Comparison of ENCODE assay signal across 8 cellular contexts in genomic region chr13:59906413-59907027, GRCh38.
A peak's percentile ranks its signal among the peaks of the same experiment; 100 is the strongest.
DNase-seq lines count a peak whose midpoint lies in the region; ATAC-seq and TF ChIP-seq lines count a peak whose summit lies in the region.

No MANE protein-coding gene starts in this region.

- no peak overlapping the region for H3K4me2 ChIP-seq in H9 (ENCODE audit: insufficient read depth, insufficient read length, low read length)

- TF ChIP-seq CTCF in AG09319 (IDR thresholded peaks at IDR 0.05; ENCODE audit: low read depth, low read length): peak; percentile 70
- TF ChIP-seq CTCF in H9 (conservative IDR thresholded peaks at IDR 0.05): peak; percentile 70
- peak; percentile 69 for TF ChIP-seq CTCF in RWPE2 (IDR thresholded peaks at IDR 0.05; ENCODE audit: poor library complexity, severe bottlenecking)
- TF ChIP-seq CTCF in gastroesophageal sphincter (IDR thresholded peaks at IDR 0.05): peak; percentile 10 to 65 (median 30)
- peak; percentile 46 for TF ChIP-seq CTCF in thoracic aorta (IDR thresholded peaks at IDR 0.05)

- H3K9ac ChIP-seq in H9 (ENCODE audit: extremely low read depth, insufficient read length, low read length): no peak overlapping the region

- H3K56ac ChIP-seq in H9 (ENCODE audit: insufficient read length, low read depth, low read length): no peak overlapping the region

- H2BK20ac ChIP-seq in H9 (ENCODE audit: low read depth, low read length, poor library complexity, severe bottlenecking): no peak overlapping the region

- peak overlapping the region in 1 of 3 experiments; percentile 75; a peak in 1 of 7 replicates for H3K27ac Mint-ChIP-seq in H9

- H2BK5ac ChIP-seq in H9 (ENCODE audit: insufficient read length, low read length): no peak overlapping the region

- TF ChIP-seq POLR2A in gastroesophageal sphincter (IDR thresholded peaks at IDR 0.05): no peak

- H3K36me3 ChIP-seq in RWPE2 (ENCODE audit: low read depth) (no peaks in the 10 kb centered on the region), gastroesophageal sphincter (no peaks in the 10 kb centered on the region), thoracic aorta (no peaks in the 10 kb centered on the region)

- H3K23me2 ChIP-seq in H9 (ENCODE audit: insufficient read length, low read depth, low read length, poor library complexity, severe bottlenecking): no peaks in the 10 kb centered on the region

- TF ChIP-seq EP300 in gastroesophageal sphincter (IDR thresholded peaks at IDR 0.05): no peak

- no CpG with 5 or more reads among the region's 6 CpGs for WGBS in H9 (ENCODE audit: extremely low coverage, insufficient read length, low lambda C conversion rate)
- WGBS in gastroesophageal sphincter (ENCODE audit: low coverage in 1 of 2), 2 donors: 36 to 40% methylated on average over 6 of the region's 6 CpGs

- H3K9me3 ChIP-seq in H9 (ENCODE audit: control insufficient read depth, low read depth, low read length): no peaks in the 10 kb centered on the region
- H3K9me3 ChIP-seq in RWPE2 (ENCODE audit: severe bottlenecking): no peaks in the 10 kb centered on the region
- no peaks in the 10 kb centered on the region for H3K9me3 ChIP-seq in gastroesophageal sphincter
- no peaks in the 10 kb centered on the region for H3K9me3 ChIP-seq in thoracic aorta

- H4K5ac ChIP-seq in H9 (ENCODE audit: insufficient read length, low read depth, low read length): no peak overlapping the region

- H3T11ph ChIP-seq in H9 (ENCODE audit: low read length): no peak overlapping the region

- H3K4me1 ChIP-seq in H9 (ENCODE audit: insufficient read depth, low read length): no peaks in the 10 kb centered on the region
- H3K4me1 ChIP-seq in RWPE2 (ENCODE audit: insufficient read depth, poor library complexity, severe bottlenecking): no peaks in the 10 kb centered on the region
- no peaks in the 10 kb centered on the region for H3K4me1 ChIP-seq in gastroesophageal sphincter
- no peaks in the 10 kb centered on the region for H3K4me1 ChIP-seq in thoracic aorta (ENCODE audit: control insufficient read depth in 1 of 2, low read depth in 2 of 2)

- H3K4me1 Mint-ChIP-seq in H9: peaks cover 3% of the 10 kb centered on the region in 2 experiments; a peak in 2 of 4 replicates

- no peak overlapping the region for H2BK12ac ChIP-seq in H9 (ENCODE audit: insufficient read length, low read depth, low read length)

- H2AFZ ChIP-seq in H9 (ENCODE audit: low read length): no peak overlapping the region

- H4K91ac ChIP-seq in H9 (ENCODE audit: insufficient read length, low read depth, low read length): no peak overlapping the region

- no peaks in the 10 kb centered on the region for H3K79me1 ChIP-seq in H9 (ENCODE audit: insufficient read depth, low read depth, low read length, poor library complexity, severe bottlenecking)

- H2AK5ac ChIP-seq in H9 (ENCODE audit: insufficient read length, low read length): no peak overlapping the region

- H4K20me1 ChIP-seq in H9 (ENCODE audit: control insufficient read depth, insufficient read depth, insufficient read length): no peaks in the 10 kb centered on the region

- H3K4ac ChIP-seq in H9 (ENCODE audit: low read depth, low read length): no peak overlapping the region

- H3K36me3 Mint-ChIP-seq in H9 (ENCODE audit: insufficient read depth in 1 of 3, low read depth in 3 of 3): peaks cover 0 to 4% (median 2%) of the 10 kb centered on the region in 3 experiments; a peak in 1 of 7 replicates

- H3K27me3 ChIP-seq in H9 (ENCODE audit: insufficient read depth, low read length): no peaks in the 10 kb centered on the region
- no peaks in the 10 kb centered on the region for H3K27me3 ChIP-seq in RWPE2 (ENCODE audit: insufficient read depth, poor library complexity, severe bottlenecking)
- H3K27me3 ChIP-seq in gastroesophageal sphincter: no peaks in the 10 kb centered on the region
- no peaks in the 10 kb centered on the region for H3K27me3 ChIP-seq in thoracic aorta (replicated peaks; ENCODE audit: insufficient read depth)

- H3K18ac ChIP-seq in H9 (ENCODE audit: insufficient read length, low read depth, low read length): no peak overlapping the region

- no peak overlapping the region for H3K4me3 Mint-ChIP-seq in H9

- no peaks in the 10 kb centered on the region for H3K27me3 Mint-ChIP-seq in H9 (ENCODE audit: low read depth)

- DNase-seq in AG09319 (ENCODE audit: extremely low read depth, low read depth) (no peak), H9 (no peak), RWPE2 (ENCODE audit: low spot score) (no peak), thoracic aorta (ENCODE audit: low spot score) (no peak), cerebellar nuclear complex (lab: John Stamatoyannopoulos, UW) (no peak), activated gamma-delta T cell (lab: John Stamatoyannopoulos, UW) (no peak)

- H3K14ac ChIP-seq in H9 (ENCODE audit: insufficient read depth, low read length): no peak overlapping the region

- H4K8ac ChIP-seq in H9 (replicated peaks; ENCODE audit: insufficient read length, low read depth, low read length): no peak overlapping the region

- no peak overlapping the region for H2BK15ac ChIP-seq in H9 (ENCODE audit: low read depth, low read length)

- no peak overlapping the region for H2BK120ac ChIP-seq in H9 (ENCODE audit: low read depth, low read length, poor library complexity, severe bottlenecking)

- H3K9me3 Mint-ChIP-seq in H9: no peaks in the 10 kb centered on the region

- H3K4me3 ChIP-seq in RWPE2 (ENCODE audit: severe bottlenecking) (no peak overlapping the region), gastroesophageal sphincter (no peak overlapping the region), thoracic aorta (no peak overlapping the region)

- no peaks in the 10 kb centered on the region for H3K79me2 ChIP-seq in H9 (ENCODE audit: insufficient read depth, low read length)

- ATAC-seq in RWPE2 (ENCODE audit: low read depth): no peak
- no peak for ATAC-seq in gastroesophageal sphincter
- no peak for ATAC-seq in thoracic aorta (ENCODE audit: insufficient number of reproducible peaks, low FRiP score, low read depth)
- ATAC-seq in HG03095 (IDR thresholded peaks at IDR 0.05; ENCODE audit: unreplicated experiment): no peak

- H3K27ac ChIP-seq in H9 (ENCODE audit: insufficient read length, low read depth, low read length): no peak overlapping the region
- no peak overlapping the region for H3K27ac ChIP-seq in RWPE2 (ENCODE audit: poor library complexity, severe bottlenecking)
- no peak overlapping the region for H3K27ac ChIP-seq in gastroesophageal sphincter
- H3K27ac ChIP-seq in thoracic aorta: no peak overlapping the region

- H3K23ac ChIP-seq in H9 (ENCODE audit: insufficient read length, low read depth, low read length): no peak overlapping the region
